Comparison of ENCODE assay signal across 33 cellular contexts in the genomic region with DNA sequence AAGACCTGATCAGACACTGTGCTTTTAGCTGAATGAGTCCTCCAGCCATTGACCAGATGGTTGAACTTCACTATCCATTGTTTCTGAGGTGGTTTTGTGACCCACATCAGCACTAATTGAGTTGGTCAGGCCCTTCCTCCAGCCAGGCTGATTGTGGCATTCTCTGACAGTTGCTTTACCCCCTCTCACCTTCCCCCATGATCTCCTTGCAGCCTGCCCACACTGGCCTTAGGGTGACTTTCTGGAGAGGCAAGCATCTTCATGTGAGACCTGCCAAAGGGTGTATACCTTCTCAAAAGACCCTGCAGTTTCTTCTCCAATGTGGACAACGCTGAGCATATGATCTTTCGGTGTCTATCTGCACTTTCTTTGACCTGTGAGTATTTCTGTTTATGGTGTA.
DNase-seq lines count a peak whose midpoint lies in the region; ATAC-seq and TF ChIP-seq lines count a peak whose summit lies in the region.
"Had no signal": no experiment of that assay in that cellular context is flagged by ENCODE, and none has a peak within 500 bp of the region (broad histone marks: within the 10 kb centered on the region; RNA-seq: fewer than 3 reads in every experiment).

No MANE protein-coding gene starts in this region.

- peaks cover 15% of the 10 kb centered on the region for H3K4me1 ChIP-seq in OCI-LY3 (ENCODE audit: low read length)
- H3K4me1 ChIP-seq: breast epithelium had no signal

- 0 out of 2 replicates have a peak, but pooled peaks cover 3% of the 10 kb centered on the region for H3K9me3 ChIP-seq in OCI-LY3 (ENCODE audit: insufficient read depth, low read length)
- H3K9me3 ChIP-seq: mucosa of descending colon had no signal

- no peak overlapping the region for H3K9ac ChIP-seq in OCI-LY3 (ENCODE audit: low read length)

- DNase-seq in T1000 (lab: John Stamatoyannopoulos, UW), result no peak
- no peak for DNase-seq in brain microvascular endothelial cell
- DNase-seq: activated CD4-positive, alpha-beta memory T cell treated with anti-CD3 and anti-CD28 coated beads for 36 hours; activated CD8-positive, alpha-beta memory T cell treated with anti-CD3 and anti-CD28 coated beads, Interleukin-2, amount 50 U/mL, for 4 hours; activated naive CD4-positive, alpha-beta T cell treated with anti-CD3 and anti-CD28 coated beads, Interleukin-2, amount 50 U/mL, for 16 hours; amygdala; C1 segment of cervical spinal cord; DMS153; effector CD8-positive, alpha-beta T cell; hypothalamus; immature natural killer cell; mammary epithelial cell; mucosa of descending colon; NCI-H1436 treated with DMSO at 0.1 percent for 48 hours; NCI-H2081 treated with DMSO at 0.1 percent for 48 hours; NCI-H226; NCI-H69; nephron progenitor cell; PC-9; stimulated activated CD4-positive, alpha-beta T cell treated with anti-CD3 and anti-CD28 coated beads, Interleukin-15, amount 100 ng/mL, for 24 hours; stimulated activated CD4-positive, alpha-beta T cell treated with anti-CD3 and anti-CD28 coated beads, Interleukin-4, amount 100 ng/mL, for 4 hours; substantia nigra; T-helper 17 cell; trophoblast cell had no signal

- H3K36me3 ChIP-seq in OCI-LY3 (replicated peaks; ENCODE audit: low read depth, low read length) (peaks cover 19% of the 10 kb centered on the region), brain microvascular endothelial cell (replicated peaks) (no peaks in the 10 kb centered on the region)
- H3K36me3 ChIP-seq: breast epithelium had no signal

- H2AFZ ChIP-seq in OCI-LY3 (ENCODE audit: low read depth, low read length), result no peak overlapping the region
- H2AFZ ChIP-seq: PC-9 had no signal

- H3K27ac ChIP-seq in OCI-LY3 (ENCODE audit: low read length), result no peak overlapping the region
- H3K27ac ChIP-seq in brain microvascular endothelial cell, result no peak overlapping the region
- H3K27ac ChIP-seq: breast epithelium, PC-9 had no signal

- H3K4me2 ChIP-seq in OCI-LY3 (ENCODE audit: low read length), result peak overlapping the region; percentile 40
- H3K4me2 ChIP-seq: PC-9 had no signal

- peak; percentile 16 for ATAC-seq in GM19023 (IDR thresholded peaks at IDR 0.05; ENCODE audit: unreplicated experiment)
- ATAC-seq in HG02759 (IDR thresholded peaks at IDR 0.05; ENCODE audit: unreplicated experiment), result peak; percentile 15
- no peak for ATAC-seq in HG03342 (IDR thresholded peaks at IDR 0.05; ENCODE audit: unreplicated experiment)
- ATAC-seq in HG03457 (IDR thresholded peaks at IDR 0.05; ENCODE audit: unreplicated experiment), result no peak
- ATAC-seq: activated CD4-positive, CD25-positive, alpha-beta regulatory T cell treated with anti-CD3 and anti-CD28 coated beads, Interleukin-2, amount 50 U/mL, for 24 hours; HCT116; mucosa of descending colon; Right ventricle myocardium inferior; T-helper 17 cell had no signal

- H3K4me3 ChIP-seq in OCI-LY3 (ENCODE audit: low read length), result no peak overlapping the region
- H3K4me3 ChIP-seq in brain microvascular endothelial cell (ENCODE audit: low read depth, low read length), result no peak overlapping the region
- H3K4me3 ChIP-seq: breast epithelium, mucosa of descending colon, PC-9 had no signal

- TF ChIP-seq CTCF in OCI-LY3 (IDR thresholded peaks at IDR 0.05; ENCODE audit: low read depth, low read length) (no peak), brain microvascular endothelial cell (IDR thresholded peaks at IDR 0.05; ENCODE audit: low read depth, low read length, missing control alignments) (no peak)

- H3K79me2 ChIP-seq in OCI-LY3 (ENCODE audit: low read length), result no peaks in the 10 kb centered on the region

- in situ Hi-C loops in brain microvascular endothelial cell (cut with HindIII; ENCODE audit: low pct_ligation_motif_present, low sequenced_read_pairs), result no loop called here

- peaks cover 8% of the 10 kb centered on the region; the same call in 1 of the 2 replicates for H4K20me1 ChIP-seq in OCI-LY3 (ENCODE audit: insufficient read depth, low read length)

- H3K27me3 ChIP-seq in OCI-LY3 (ENCODE audit: low read depth, low read length) (no peaks in the 10 kb centered on the region), brain microvascular endothelial cell (replicated peaks) (no peaks in the 10 kb centered on the region)
- H3K27me3 ChIP-seq: breast epithelium had no signal

Comparison
In these comparisons a context has a peak if more than half of its experiments do, and no peak if none do; other contexts are left out.
1. ATAC-seq: peak in GM19023 (single experiment) and HG02759 (single experiment); none in HG03342 (single experiment) and HG03457 (single experiment).